1 cellular context compared by ENCODE assay signal in genomic region chr16:3023669-3024478, GRCh38.
TF ChIP-seq lines count a peak whose summit lies in the region.

HCFC1R1 (minus strand) TSS chr16:3023942; CDS start chr16:3023941, 1 bp downstream.
THOC6 (plus strand) TSS chr16:3024035; CDS start chr16:3024327, 292 bp downstream.

TF ChIP-seq in K562, 482 proteins besides CTCF, POLR2A, EP300 and RAD21 (continued from another document and continues in another):
- TF ChIP-seq, protein P1, sequence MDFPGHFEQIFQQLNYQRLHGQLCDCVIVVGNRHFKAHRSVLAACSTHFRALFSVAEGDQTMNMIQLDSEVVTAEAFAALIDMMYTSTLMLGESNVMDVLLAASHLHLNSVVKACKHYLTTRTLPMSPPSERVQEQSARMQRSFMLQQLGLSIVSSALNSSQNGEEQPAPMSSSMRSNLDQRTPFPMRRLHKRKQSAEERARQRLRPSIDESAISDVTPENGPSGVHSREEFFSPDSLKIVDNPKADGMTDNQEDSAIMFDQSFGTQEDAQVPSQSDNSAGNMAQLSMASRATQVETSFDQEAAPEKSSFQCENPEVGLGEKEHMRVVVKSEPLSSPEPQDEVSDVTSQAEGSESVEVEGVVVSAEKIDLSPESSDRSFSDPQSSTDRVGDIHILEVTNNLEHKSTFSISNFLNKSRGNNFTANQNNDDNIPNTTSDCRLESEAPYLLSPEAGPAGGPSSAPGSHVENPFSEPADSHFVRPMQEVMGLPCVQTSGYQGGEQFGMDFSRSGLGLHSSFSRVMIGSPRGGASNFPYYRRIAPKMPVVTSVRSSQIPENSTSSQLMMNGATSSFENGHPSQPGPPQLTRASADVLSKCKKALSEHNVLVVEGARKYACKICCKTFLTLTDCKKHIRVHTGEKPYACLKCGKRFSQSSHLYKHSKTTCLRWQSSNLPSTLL (IDR thresholded peaks at IDR 0.05) = no peak
- no peak for TF ChIP-seq ID3 (CRISPR knock-in tag; IDR thresholded peaks at IDR 0.05)
- peak; percentile 83 for TF ChIP-seq ID3 (tag; IDR thresholded peaks at IDR 0.05)
- peak; percentile 98 for TF ChIP-seq EP400 (IDR thresholded peaks at IDR 0.05)
- TF ChIP-seq RAD51 (IDR thresholded peaks at IDR 0.05; ENCODE audit: borderline replicate concordance, low read depth) = peak; percentile 85
- no peak; the same call in 1 of the 2 replicates for TF ChIP-seq FOSL1 (tag; conservative IDR thresholded peaks at IDR 0.05)
- TF ChIP-seq MBD2 (IDR thresholded peaks at IDR 0.05; ENCODE audit: borderline replicate concordance, low read depth) = peak; percentile 87
- TF ChIP-seq SMAD3 (CRISPR knock-in tag; conservative IDR thresholded peaks at IDR 0.05) = 0 out of 2 replicates have a peak, but pooled peaks have one; percentile 14
- peak; percentile 90 for TF ChIP-seq TFAP4 (CRISPR knock-in tag; IDR thresholded peaks at IDR 0.05; ENCODE audit: borderline replicate concordance)
- TF ChIP-seq, protein P2, sequence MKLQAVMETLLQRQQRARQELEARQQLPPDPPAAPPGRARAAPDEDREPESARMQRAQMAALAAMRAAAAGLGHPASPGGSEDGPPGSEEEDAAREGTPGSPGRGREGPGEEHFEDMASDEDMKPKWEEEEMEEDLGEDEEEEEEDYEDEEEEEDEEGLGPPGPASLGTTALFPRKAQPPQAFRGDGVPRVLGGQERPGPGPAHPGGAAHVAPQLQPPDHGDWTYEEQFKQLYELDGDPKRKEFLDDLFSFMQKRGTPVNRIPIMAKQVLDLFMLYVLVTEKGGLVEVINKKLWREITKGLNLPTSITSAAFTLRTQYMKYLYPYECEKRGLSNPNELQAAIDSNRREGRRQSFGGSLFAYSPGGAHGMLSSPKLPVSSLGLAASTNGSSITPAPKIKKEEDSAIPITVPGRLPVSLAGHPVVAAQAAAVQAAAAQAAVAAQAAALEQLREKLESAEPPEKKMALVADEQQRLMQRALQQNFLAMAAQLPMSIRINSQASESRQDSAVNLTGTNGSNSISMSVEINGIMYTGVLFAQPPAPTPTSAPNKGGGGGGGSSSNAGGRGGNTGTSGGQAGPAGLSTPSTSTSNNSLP (IDR thresholded peaks at IDR 0.05; ENCODE audit: borderline replicate concordance, low read depth, low read length) = no peak
- TF ChIP-seq CCAR2 (IDR thresholded peaks at IDR 0.05; ENCODE audit: low read depth, low read length) = no peak
- TF ChIP-seq CREB3 (tag; conservative IDR thresholded peaks at IDR 0.05; ENCODE audit: low read depth) = no peak
- peak; percentile 71 for TF ChIP-seq POU5F1 (IDR thresholded peaks at IDR 0.05; ENCODE audit: borderline replicate concordance, low read depth, low read length, partially characterized antibody)
- no peak for TF ChIP-seq ZNF695 (CRISPR knock-in tag; IDR thresholded peaks at IDR 0.05)
- peak; percentile 61 for TF ChIP-seq RBBP5 (IDR thresholded peaks at IDR 0.05; ENCODE audit: borderline replicate concordance, insufficient read depth, low read length, poor library complexity, severe bottlenecking)
- TF ChIP-seq FOS (IDR thresholded peaks at IDR 0.05; ENCODE audit: extremely low read depth, insufficient read length) = no peak
- no peak for TF ChIP-seq NFATC3 (IDR thresholded peaks at IDR 0.05)
- TF ChIP-seq ARID1B (IDR thresholded peaks at IDR 0.05) = no peak
- peak in 1 of 2 experiments; percentile 94 for TF ChIP-seq AFF1 (IDR thresholded peaks at IDR 0.05; ENCODE audit: low read depth in 1 of 2, partially characterized antibody in 2 of 2)
- TF ChIP-seq SLC30A9 (CRISPR knock-in tag; IDR thresholded peaks at IDR 0.05) = no peak
- peak; percentile 96 for TF ChIP-seq POLR2AphosphoS2 (IDR thresholded peaks at IDR 0.05; ENCODE audit: low read length)
- peak; percentile 47; the same call in 1 of the 2 replicates for TF ChIP-seq ZNF592 (IDR thresholded peaks at IDR 0.05)
- peak; percentile 91 for TF ChIP-seq CHD2 (IDR thresholded peaks at IDR 0.05; ENCODE audit: low read depth, low read length)
- TF ChIP-seq PRDM10 (IDR thresholded peaks at IDR 0.05; ENCODE audit: partially characterized antibody) = no peak
- TF ChIP-seq SRSF9 (IDR thresholded peaks at IDR 0.05; ENCODE audit: borderline replicate concordance, low read depth, low read length) = no peak
- no peak for TF ChIP-seq SMARCB1 (IDR thresholded peaks at IDR 0.05; ENCODE audit: insufficient read length, low read depth)
- TF ChIP-seq ZNF41 (CRISPR knock-in tag; conservative IDR thresholded peaks at IDR 0.05) = no peak
- TF ChIP-seq ZNF584 (CRISPR knock-in tag; IDR thresholded peaks at IDR 0.05; ENCODE audit: low read depth) = 0 out of 2 replicates have a peak, but pooled peaks have one; percentile 45
- no peak for TF ChIP-seq ZC3H4 (CRISPR knock-in tag; IDR thresholded peaks at IDR 0.05; ENCODE audit: borderline replicate concordance)
- no peak for TF ChIP-seq RFX5 (IDR thresholded peaks at IDR 0.05; ENCODE audit: low read depth, low read length)
- TF ChIP-seq HDAC8 (tag; IDR thresholded peaks at IDR 0.05) = peak; percentile 35; the same call in 1 of the 2 replicates
- TF ChIP-seq NFE2L1 (tag; IDR thresholded peaks at IDR 0.05; ENCODE audit: borderline replicate concordance, low read depth) = no peak
- TF ChIP-seq, protein P3, sequence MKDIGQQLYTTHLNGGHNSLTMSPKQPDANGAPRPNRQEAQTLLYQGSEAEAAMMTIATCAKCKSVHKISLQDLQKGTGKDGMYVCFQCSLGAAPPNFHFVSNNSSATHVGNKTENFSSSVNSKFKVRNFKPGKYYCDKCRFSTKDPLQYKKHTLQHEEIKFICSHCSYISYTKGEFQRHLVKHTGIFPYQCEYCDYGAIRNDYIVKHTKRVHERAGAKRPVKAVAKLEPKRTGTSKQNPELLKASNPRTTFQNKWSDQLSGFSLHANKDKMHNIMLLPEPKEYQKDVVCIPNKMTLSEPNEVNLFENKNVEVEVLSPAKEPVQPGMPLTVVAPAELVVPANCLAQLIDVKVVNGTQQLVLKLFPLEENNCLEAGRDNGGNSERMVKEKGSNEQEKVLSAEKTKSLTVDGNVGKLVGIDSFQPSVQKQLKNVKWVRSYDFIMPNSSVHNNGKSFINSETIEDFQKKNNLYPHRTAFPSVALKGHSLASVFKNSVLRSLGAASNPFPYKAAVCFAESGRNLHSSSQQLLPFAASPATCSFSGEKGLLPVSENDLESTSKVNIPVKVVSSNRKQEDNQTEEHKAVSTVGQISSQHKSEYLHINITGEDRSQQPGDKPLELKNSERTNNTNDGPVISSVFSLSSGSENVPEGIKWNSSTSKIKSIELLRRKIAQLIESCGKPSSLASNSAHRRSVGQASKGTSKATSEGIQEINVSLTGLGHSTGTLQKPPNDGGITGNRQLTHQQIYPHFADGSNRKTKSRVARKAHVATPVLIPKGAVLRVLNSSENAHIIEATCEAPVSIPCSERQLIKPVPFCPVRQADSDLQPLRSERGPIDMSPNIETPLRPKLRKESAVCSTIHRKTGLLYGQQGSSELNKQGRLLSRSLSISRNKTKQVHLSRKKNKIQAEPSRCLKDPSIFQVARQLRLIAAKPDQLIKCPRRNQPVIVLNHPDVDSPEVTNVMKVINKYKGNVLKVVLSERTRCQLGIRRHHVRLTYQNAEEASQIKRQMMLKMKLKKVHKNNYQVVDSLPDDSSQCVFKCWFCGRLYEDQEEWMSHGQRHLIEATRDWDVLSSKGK (CRISPR knock-in tag; IDR thresholded peaks at IDR 0.05) = no peak
- TF ChIP-seq HMG20B (CRISPR knock-in tag; IDR thresholded peaks at IDR 0.05) = no peak
